Comparison of ENCODE assay signal across 1 cellular context in the genomic region with DNA sequence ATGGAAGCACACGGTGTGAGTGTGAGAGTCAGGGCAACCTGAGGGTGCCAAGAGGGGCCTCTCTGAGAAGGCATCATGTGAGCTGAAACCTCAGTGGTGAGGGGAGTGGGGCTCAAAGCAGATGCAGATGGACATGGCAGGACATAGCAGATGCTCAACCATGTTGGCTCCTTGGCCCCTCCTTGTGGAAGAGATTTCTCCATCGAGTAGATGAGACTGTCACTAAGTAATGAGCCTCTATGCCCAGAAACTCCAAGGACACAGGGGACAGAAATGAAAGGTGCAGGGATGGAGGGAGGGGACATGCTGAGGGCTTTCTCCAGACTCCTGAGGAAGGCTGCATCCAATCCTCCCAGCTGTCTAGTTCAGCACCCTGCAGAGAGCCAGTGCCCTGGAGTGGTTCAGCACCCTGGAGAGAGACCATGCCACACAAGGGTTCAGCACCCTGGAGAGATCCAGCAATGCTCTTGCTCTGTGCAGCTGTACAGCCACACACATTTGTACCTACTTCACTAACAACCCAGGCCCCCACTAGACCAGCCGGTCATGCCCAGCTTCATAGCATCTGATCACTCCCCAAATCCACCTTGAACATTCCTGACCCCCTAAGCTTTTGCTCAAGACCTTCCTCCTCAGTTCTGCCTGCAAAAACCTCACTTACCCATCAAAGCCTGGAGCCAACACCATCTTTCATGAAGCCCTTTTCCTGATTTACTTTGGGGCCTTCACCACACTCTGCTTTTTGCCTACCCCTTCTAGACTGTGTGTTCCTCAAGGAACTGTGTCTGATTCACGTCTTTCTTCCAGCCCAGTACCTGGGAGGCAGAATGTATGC.
TF ChIP-seq lines count a peak whose summit lies in the region.

No MANE protein-coding gene starts in this region.

TF ChIP-seq in K562, 482 proteins besides CTCF, POLR2A, EP300 and RAD21 (continued from another document and continues in another):
- TF ChIP-seq, protein P1, sequence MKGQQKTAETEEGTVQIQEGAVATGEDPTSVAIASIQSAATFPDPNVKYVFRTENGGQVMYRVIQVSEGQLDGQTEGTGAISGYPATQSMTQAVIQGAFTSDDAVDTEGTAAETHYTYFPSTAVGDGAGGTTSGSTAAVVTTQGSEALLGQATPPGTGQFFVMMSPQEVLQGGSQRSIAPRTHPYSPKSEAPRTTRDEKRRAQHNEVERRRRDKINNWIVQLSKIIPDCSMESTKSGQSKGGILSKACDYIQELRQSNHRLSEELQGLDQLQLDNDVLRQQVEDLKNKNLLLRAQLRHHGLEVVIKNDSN (CRISPR knock-in tag; IDR thresholded peaks at IDR 0.05): peak; percentile 55
- no peak for TF ChIP-seq ZNF785 (CRISPR knock-in tag; IDR thresholded peaks at IDR 0.05)
- TF ChIP-seq, protein P2, sequence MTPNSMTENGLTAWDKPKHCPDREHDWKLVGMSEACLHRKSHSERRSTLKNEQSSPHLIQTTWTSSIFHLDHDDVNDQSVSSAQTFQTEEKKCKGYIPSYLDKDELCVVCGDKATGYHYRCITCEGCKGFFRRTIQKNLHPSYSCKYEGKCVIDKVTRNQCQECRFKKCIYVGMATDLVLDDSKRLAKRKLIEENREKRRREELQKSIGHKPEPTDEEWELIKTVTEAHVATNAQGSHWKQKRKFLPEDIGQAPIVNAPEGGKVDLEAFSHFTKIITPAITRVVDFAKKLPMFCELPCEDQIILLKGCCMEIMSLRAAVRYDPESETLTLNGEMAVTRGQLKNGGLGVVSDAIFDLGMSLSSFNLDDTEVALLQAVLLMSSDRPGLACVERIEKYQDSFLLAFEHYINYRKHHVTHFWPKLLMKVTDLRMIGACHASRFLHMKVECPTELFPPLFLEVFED (CRISPR knock-in tag; conservative IDR thresholded peaks at IDR 0.05): 0 out of 2 replicates have a peak, but pooled peaks have one; percentile 4
- peak; percentile 81 for TF ChIP-seq ZNF311 (CRISPR knock-in tag; IDR thresholded peaks at IDR 0.05)
- peak; percentile 94 for TF ChIP-seq DMBX1 (CRISPR knock-in tag; IDR thresholded peaks at IDR 0.05; ENCODE audit: borderline replicate concordance)
- TF ChIP-seq PCBP2 (IDR thresholded peaks at IDR 0.05; ENCODE audit: low read depth, low read length, poor library complexity, severe bottlenecking): no peak
- TF ChIP-seq ZNF12 (CRISPR knock-in tag; IDR thresholded peaks at IDR 0.05): peak; percentile 89
- TF ChIP-seq MBD2 (IDR thresholded peaks at IDR 0.05; ENCODE audit: borderline replicate concordance, low read depth): no peak
- peak; percentile 98 for TF ChIP-seq FOXK1 (CRISPR knock-in tag; IDR thresholded peaks at IDR 0.05; ENCODE audit: borderline replicate concordance)
- no peak for TF ChIP-seq ZNF561 (CRISPR knock-in tag; conservative IDR thresholded peaks at IDR 0.05)
- TF ChIP-seq, protein P3, sequence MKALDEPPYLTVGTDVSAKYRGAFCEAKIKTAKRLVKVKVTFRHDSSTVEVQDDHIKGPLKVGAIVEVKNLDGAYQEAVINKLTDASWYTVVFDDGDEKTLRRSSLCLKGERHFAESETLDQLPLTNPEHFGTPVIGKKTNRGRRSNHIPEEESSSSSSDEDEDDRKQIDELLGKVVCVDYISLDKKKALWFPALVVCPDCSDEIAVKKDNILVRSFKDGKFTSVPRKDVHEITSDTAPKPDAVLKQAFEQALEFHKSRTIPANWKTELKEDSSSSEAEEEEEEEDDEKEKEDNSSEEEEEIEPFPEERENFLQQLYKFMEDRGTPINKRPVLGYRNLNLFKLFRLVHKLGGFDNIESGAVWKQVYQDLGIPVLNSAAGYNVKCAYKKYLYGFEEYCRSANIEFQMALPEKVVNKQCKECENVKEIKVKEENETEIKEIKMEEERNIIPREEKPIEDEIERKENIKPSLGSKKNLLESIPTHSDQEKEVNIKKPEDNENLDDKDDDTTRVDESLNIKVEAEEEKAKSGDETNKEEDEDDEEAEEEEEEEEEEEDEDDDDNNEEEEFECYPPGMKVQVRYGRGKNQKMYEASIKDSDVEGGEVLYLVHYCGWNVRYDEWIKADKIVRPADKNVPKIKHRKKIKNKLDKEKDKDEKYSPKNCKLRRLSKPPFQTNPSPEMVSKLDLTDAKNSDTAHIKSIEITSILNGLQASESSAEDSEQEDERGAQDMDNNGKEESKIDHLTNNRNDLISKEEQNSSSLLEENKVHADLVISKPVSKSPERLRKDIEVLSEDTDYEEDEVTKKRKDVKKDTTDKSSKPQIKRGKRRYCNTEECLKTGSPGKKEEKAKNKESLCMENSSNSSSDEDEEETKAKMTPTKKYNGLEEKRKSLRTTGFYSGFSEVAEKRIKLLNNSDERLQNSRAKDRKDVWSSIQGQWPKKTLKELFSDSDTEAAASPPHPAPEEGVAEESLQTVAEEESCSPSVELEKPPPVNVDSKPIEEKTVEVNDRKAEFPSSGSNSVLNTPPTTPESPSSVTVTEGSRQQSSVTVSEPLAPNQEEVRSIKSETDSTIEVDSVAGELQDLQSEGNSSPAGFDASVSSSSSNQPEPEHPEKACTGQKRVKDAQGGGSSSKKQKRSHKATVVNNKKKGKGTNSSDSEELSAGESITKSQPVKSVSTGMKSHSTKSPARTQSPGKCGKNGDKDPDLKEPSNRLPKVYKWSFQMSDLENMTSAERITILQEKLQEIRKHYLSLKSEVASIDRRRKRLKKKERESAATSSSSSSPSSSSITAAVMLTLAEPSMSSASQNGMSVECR (CRISPR knock-in tag; IDR thresholded peaks at IDR 0.05): peak; percentile 98
- TF ChIP-seq ZNF589 (CRISPR knock-in tag; IDR thresholded peaks at IDR 0.05; ENCODE audit: low read depth): peak; percentile 83
- TF ChIP-seq ZNF197 (CRISPR knock-in tag; IDR thresholded peaks at IDR 0.05; ENCODE audit: low read depth): peak; percentile 97
- peak; percentile 42; the same call in 1 of the 2 replicates for TF ChIP-seq ZNF24 (IDR thresholded peaks at IDR 0.05)
- peak; percentile 47 to 98; a peak in 2 of 4 replicates for TF ChIP-seq MAZ (CRISPR knock-in tag; conservative IDR thresholded peaks at IDR 0.05 in 1 of 2, IDR thresholded peaks at IDR 0.05 in 1 of 2)
- TF ChIP-seq TEAD1 (CRISPR knock-in tag; IDR thresholded peaks at IDR 0.05): peak; percentile 80 to 94
- TF ChIP-seq, protein P4, sequence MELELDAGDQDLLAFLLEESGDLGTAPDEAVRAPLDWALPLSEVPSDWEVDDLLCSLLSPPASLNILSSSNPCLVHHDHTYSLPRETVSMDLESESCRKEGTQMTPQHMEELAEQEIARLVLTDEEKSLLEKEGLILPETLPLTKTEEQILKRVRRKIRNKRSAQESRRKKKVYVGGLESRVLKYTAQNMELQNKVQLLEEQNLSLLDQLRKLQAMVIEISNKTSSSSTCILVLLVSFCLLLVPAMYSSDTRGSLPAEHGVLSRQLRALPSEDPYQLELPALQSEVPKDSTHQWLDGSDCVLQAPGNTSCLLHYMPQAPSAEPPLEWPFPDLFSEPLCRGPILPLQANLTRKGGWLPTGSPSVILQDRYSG (tag; conservative IDR thresholded peaks at IDR 0.05; ENCODE audit: low read depth): peak; percentile 86
- TF ChIP-seq, protein P5, sequence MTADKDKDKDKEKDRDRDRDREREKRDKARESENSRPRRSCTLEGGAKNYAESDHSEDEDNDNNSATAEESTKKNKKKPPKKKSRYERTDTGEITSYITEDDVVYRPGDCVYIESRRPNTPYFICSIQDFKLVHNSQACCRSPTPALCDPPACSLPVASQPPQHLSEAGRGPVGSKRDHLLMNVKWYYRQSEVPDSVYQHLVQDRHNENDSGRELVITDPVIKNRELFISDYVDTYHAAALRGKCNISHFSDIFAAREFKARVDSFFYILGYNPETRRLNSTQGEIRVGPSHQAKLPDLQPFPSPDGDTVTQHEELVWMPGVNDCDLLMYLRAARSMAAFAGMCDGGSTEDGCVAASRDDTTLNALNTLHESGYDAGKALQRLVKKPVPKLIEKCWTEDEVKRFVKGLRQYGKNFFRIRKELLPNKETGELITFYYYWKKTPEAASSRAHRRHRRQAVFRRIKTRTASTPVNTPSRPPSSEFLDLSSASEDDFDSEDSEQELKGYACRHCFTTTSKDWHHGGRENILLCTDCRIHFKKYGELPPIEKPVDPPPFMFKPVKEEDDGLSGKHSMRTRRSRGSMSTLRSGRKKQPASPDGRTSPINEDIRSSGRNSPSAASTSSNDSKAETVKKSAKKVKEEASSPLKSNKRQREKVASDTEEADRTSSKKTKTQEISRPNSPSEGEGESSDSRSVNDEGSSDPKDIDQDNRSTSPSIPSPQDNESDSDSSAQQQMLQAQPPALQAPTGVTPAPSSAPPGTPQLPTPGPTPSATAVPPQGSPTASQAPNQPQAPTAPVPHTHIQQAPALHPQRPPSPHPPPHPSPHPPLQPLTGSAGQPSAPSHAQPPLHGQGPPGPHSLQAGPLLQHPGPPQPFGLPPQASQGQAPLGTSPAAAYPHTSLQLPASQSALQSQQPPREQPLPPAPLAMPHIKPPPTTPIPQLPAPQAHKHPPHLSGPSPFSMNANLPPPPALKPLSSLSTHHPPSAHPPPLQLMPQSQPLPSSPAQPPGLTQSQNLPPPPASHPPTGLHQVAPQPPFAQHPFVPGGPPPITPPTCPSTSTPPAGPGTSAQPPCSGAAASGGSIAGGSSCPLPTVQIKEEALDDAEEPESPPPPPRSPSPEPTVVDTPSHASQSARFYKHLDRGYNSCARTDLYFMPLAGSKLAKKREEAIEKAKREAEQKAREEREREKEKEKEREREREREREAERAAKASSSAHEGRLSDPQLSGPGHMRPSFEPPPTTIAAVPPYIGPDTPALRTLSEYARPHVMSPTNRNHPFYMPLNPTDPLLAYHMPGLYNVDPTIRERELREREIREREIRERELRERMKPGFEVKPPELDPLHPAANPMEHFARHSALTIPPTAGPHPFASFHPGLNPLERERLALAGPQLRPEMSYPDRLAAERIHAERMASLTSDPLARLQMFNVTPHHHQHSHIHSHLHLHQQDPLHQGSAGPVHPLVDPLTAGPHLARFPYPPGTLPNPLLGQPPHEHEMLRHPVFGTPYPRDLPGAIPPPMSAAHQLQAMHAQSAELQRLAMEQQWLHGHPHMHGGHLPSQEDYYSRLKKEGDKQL (CRISPR knock-in tag; IDR thresholded peaks at IDR 0.05; ENCODE audit: borderline replicate concordance): peak; percentile 94; the same call in 1 of the 2 replicates
- TF ChIP-seq PRMT5 (CRISPR knock-in tag; IDR thresholded peaks at IDR 0.05): peak; percentile 99
- peak; percentile 99 for TF ChIP-seq NCOA1 (IDR thresholded peaks at IDR 0.05; ENCODE audit: low read depth)
- TF ChIP-seq BRD4 (IDR thresholded peaks at IDR 0.05): no peak
- TF ChIP-seq ZNF263 (CRISPR knock-in tag; IDR thresholded peaks at IDR 0.05; ENCODE audit: borderline replicate concordance): peak; percentile 88
- peak; percentile 30; the same call in 1 of the 2 replicates for TF ChIP-seq KLF6 (CRISPR knock-in tag; IDR thresholded peaks at IDR 0.05; ENCODE audit: borderline replicate concordance)
- TF ChIP-seq TCF3 (CRISPR knock-in tag; IDR thresholded peaks at IDR 0.05): peak; percentile 43; the same call in 1 of the 2 replicates
- TF ChIP-seq, protein P6, sequence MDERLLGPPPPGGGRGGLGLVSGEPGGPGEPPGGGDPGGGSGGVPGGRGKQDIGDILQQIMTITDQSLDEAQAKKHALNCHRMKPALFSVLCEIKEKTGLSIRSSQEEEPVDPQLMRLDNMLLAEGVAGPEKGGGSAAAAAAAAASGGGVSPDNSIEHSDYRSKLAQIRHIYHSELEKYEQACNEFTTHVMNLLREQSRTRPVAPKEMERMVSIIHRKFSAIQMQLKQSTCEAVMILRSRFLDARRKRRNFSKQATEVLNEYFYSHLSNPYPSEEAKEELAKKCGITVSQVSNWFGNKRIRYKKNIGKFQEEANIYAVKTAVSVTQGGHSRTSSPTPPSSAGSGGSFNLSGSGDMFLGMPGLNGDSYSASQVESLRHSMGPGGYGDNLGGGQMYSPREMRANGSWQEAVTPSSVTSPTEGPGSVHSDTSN (CRISPR knock-in tag; IDR thresholded peaks at IDR 0.05; ENCODE audit: low read depth): peak; percentile 77
- TF ChIP-seq, protein P6 (tag; conservative IDR thresholded peaks at IDR 0.05; ENCODE audit: low read depth): no peak
- TF ChIP-seq ZNF134 (CRISPR knock-in tag; conservative IDR thresholded peaks at IDR 0.05): no peak
- TF ChIP-seq ETV5 (CRISPR knock-in tag; IDR thresholded peaks at IDR 0.05; ENCODE audit: low read depth): peak; percentile 88; the same call in 1 of the 2 replicates
- TF ChIP-seq, protein P7, sequence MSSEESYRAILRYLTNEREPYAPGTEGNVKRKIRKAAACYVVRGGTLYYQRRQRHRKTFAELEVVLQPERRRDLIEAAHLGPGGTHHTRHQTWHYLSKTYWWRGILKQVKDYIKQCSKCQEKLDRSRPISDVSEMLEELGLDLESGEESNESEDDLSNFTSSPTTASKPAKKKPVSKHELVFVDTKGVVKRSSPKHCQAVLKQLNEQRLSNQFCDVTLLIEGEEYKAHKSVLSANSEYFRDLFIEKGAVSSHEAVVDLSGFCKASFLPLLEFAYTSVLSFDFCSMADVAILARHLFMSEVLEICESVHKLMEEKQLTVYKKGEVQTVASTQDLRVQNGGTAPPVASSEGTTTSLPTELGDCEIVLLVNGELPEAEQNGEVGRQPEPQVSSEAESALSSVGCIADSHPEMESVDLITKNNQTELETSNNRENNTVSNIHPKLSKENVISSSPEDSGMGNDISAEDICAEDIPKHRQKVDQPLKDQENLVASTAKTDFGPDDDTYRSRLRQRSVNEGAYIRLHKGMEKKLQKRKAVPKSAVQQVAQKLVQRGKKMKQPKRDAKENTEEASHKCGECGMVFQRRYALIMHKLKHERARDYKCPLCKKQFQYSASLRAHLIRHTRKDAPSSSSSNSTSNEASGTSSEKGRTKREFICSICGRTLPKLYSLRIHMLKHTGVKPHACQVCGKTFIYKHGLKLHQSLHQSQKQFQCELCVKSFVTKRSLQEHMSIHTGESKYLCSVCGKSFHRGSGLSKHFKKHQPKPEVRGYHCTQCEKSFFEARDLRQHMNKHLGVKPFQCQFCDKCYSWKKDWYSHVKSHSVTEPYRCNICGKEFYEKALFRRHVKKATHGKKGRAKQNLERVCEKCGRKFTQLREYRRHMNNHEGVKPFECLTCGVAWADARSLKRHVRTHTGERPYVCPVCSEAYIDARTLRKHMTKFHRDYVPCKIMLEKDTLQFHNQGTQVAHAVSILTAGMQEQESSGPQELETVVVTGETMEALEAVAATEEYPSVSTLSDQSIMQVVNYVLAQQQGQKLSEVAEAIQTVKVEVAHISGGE (CRISPR knock-in tag; IDR thresholded peaks at IDR 0.05): peak in 1 of 3 experiments; percentile 65; a peak in 2 of 6 replicates
- TF ChIP-seq, protein P8, sequence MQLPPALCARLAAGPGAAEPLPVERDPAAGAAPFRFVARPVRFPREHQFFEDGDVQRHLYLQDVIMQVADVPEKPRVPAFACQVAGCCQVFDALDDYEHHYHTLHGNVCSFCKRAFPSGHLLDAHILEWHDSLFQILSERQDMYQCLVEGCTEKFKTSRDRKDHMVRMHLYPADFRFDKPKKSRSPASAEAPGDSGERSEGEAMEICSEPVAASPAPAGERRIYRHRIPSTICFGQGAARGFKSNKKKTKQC (CRISPR knock-in tag; IDR thresholded peaks at IDR 0.05): peak; percentile 100
- TF ChIP-seq, protein P9, sequence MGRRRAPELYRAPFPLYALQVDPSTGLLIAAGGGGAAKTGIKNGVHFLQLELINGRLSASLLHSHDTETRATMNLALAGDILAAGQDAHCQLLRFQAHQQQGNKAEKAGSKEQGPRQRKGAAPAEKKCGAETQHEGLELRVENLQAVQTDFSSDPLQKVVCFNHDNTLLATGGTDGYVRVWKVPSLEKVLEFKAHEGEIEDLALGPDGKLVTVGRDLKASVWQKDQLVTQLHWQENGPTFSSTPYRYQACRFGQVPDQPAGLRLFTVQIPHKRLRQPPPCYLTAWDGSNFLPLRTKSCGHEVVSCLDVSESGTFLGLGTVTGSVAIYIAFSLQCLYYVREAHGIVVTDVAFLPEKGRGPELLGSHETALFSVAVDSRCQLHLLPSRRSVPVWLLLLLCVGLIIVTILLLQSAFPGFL (CRISPR knock-in tag; IDR thresholded peaks at IDR 0.05): 0 out of 2 replicates have a peak, but pooled peaks have one; percentile 46
